ENCODE assay signal across 10 cellular contexts in genomic region chr7:148623586-148624282, GRCh38. TPM values are rescaled to one million over a fixed set of nuclear protein-coding genes. Genes with fewer than 3 reads are reported as not detected.
DNase-seq lines count a peak whose midpoint lies in the region; ATAC-seq, FAIRE-seq and TF ChIP-seq lines count a peak whose summit lies in the region.
"Had no signal": no experiment of that assay in that cellular context is flagged by ENCODE, and none has a peak within 500 bp of the region (broad histone marks: within the 10 kb centered on the region; RNA-seq: fewer than 3 reads in every experiment).

No MANE protein-coding gene starts in this region.

- no peak overlapping the region for H2BK15ac ChIP-seq in IMR-90 (ENCODE audit: low read depth, low read length)

- no peak overlapping the region for H3K27ac ChIP-seq in BLaER1
- no peak overlapping the region for H3K27ac ChIP-seq in IMR-90 (ENCODE audit: insufficient read depth, low read length)
- no peak overlapping the region for H3K27ac ChIP-seq in astrocyte (ENCODE audit: low read depth, low read length)
- no peak overlapping the region for H3K27ac ChIP-seq in left lung
- H3K27ac ChIP-seq: SJSA1 had no signal

- H3K4me1 ChIP-seq in BLaER1 = peaks cover 38% of the 10 kb centered on the region
- no peaks in the 10 kb centered on the region for H3K4me1 ChIP-seq in IMR-90 (ENCODE audit: control insufficient read depth, insufficient read depth, low read length)
- peaks cover 5% of the 10 kb centered on the region for H3K4me1 ChIP-seq in astrocyte (ENCODE audit: insufficient read depth, low read length)
- H3K4me1 ChIP-seq in left lung = peaks cover 0 to 6% of the 10 kb centered on the region in 2 donors
- H3K4me1 ChIP-seq: SJSA1 had no signal

- no peak overlapping the region for H3K56ac ChIP-seq in IMR-90 (ENCODE audit: extremely low read depth, insufficient read depth, low read length)

- no peak overlapping the region for H2AK9ac ChIP-seq in IMR-90 (replicated peaks; ENCODE audit: low read depth, low read length, poor library complexity)

- dilution Hi-C loops in IMR-90 (cut with HindIII; ENCODE audit: low sequenced_read_pairs, unreplicated experiment) = no loop called here

- CTCF ChIA-PET in IMR-90 (lab: Yijun Ruan, JAX) = no interaction called here
- CTCF ChIA-PET in activated CD8-positive, alpha-beta T cell treated with anti-CD3 and anti-CD28 coated beads for 36 hours (lab: Charles Lee) = interaction anchor here (0.6 to 1.5 kb wide), 3 partner anchors 40 to 422 kb away, joined by 3 to 4 read pairs (median 3); no protein-coding TSS in a partner anchor

- H3K4me3 ChIP-seq in BLaER1 (no peak overlapping the region), IMR-90 (ENCODE audit: insufficient read depth, low read depth, low read length) (no peak overlapping the region), astrocyte (ENCODE audit: insufficient read depth, low read depth, low read length) (no peak overlapping the region), left lung (no peak overlapping the region)
- H3K4me3 ChIP-seq: SJSA1 had no signal

- intact Hi-C loops in IMR-90 (cut with micrococcal nuclease) = no loop called here
- intact Hi-C loops in left lung (cut with DNase I) = no loop called here
- intact Hi-C loops in activated CD8-positive, alpha-beta T cell treated with anti-CD3 and anti-CD28 coated beads for 36 hours (cut with micrococcal nuclease) = no loop called here

- H3K14ac ChIP-seq in IMR-90 (replicated peaks; ENCODE audit: low read depth, low read length) = no peak overlapping the region

- H3K36me3 ChIP-seq in BLaER1 = no peaks in the 10 kb centered on the region
- H3K36me3 ChIP-seq in IMR-90 (ENCODE audit: control insufficient read depth, insufficient read depth, low read length) = no peaks in the 10 kb centered on the region
- H3K36me3 ChIP-seq in astrocyte (ENCODE audit: insufficient read depth, low read length) = no peaks in the 10 kb centered on the region
- no peaks in the 10 kb centered on the region for H3K36me3 ChIP-seq in left lung
- H3K36me3 ChIP-seq: SJSA1 had no signal

- H2BK5ac ChIP-seq in IMR-90 (ENCODE audit: low read depth, low read length, poor library complexity, severe bottlenecking) = no peak overlapping the region

- ATAC-seq in IMR-90 (ENCODE audit: low read depth) (no peak), left lung (peak; percentile 41)
- no peak for ATAC-seq in activated CD8-positive, alpha-beta T cell treated with anti-CD3 and anti-CD28 coated beads for 36 hours

- H2AFZ ChIP-seq in IMR-90 (replicated peaks; ENCODE audit: low read length, poor library complexity) = no peak overlapping the region
- no peak overlapping the region for H2AFZ ChIP-seq in astrocyte (ENCODE audit: low read depth, low read length)

- H4K8ac ChIP-seq in IMR-90 (ENCODE audit: low read depth in 2 of 2, low read length in 2 of 2) = no peak overlapping the region

- no peak overlapping the region for H4K91ac ChIP-seq in IMR-90 (ENCODE audit: insufficient read depth, low read depth, low read length)

- no peak for TF ChIP-seq POLR2A in IMR-90 (IDR thresholded peaks at IDR 0.05; ENCODE audit: low read depth, low read length)

- no peak overlapping the region for H4K5ac ChIP-seq in IMR-90 (ENCODE audit: low read depth, low read length)

- H3K4ac ChIP-seq in IMR-90 (ENCODE audit: low read depth, low read length) = no peak overlapping the region

- no TSS peak for BruUV-seq in IMR-90 (replicated peaks; lab: Mats Ljungman, UMichigan)

- H3K79me1 ChIP-seq in IMR-90 (ENCODE audit: low read depth in 1 of 2, low read length in 2 of 2) = no peaks in the 10 kb centered on the region

- H3K9me3 Mint-ChIP-seq in astrocyte (ENCODE audit: unreplicated experiment) = no peaks in the 10 kb centered on the region
- H3K9me3 Mint-ChIP-seq in activated CD8-positive, alpha-beta T cell treated with anti-CD3 and anti-CD28 coated beads for 36 hours = no peaks in the 10 kb centered on the region
- no peaks in the 10 kb centered on the region for H3K9me3 Mint-ChIP-seq in activated T-cell treated with anti-CD3 and anti-CD28 coated beads, Interleukin-2, amount 50 U/mL, for 24 hours

- in situ Hi-C loops in IMR-90 (cut with MboI; ENCODE audit: low sequenced_read_pairs) = no loop called here

- H3K9ac ChIP-seq in BLaER1 = no peak overlapping the region; the same call in 1 of the 2 replicates
- no peak overlapping the region for H3K9ac ChIP-seq in IMR-90 (ENCODE audit: low read depth, low read length)
- no peak overlapping the region for H3K9ac ChIP-seq in astrocyte (ENCODE audit: low read length)

- no peak overlapping the region for H3K4me3 Mint-ChIP-seq in astrocyte (ENCODE audit: unreplicated experiment)
- H3K4me3 Mint-ChIP-seq in activated CD8-positive, alpha-beta T cell treated with anti-CD3 and anti-CD28 coated beads for 36 hours = no peak overlapping the region
- H3K4me3 Mint-ChIP-seq in activated T-cell treated with anti-CD3 and anti-CD28 coated beads, Interleukin-2, amount 50 U/mL, for 24 hours = no peak overlapping the region

- no peak for TF ChIP-seq RAD21 in IMR-90 (IDR thresholded peaks at IDR 0.05; ENCODE audit: low read length)

- WGBS in IMR-90 (ENCODE audit: extremely low coverage in 2 of 2, insufficient read length in 1 of 2), 2 experiments = no CpG with 5 or more reads among the region's 10 CpGs

- no peaks in the 10 kb centered on the region for H3K27me3 Mint-ChIP-seq in astrocyte (ENCODE audit: low read depth, unreplicated experiment)
- peaks cover 29% of the 10 kb centered on the region for H3K27me3 Mint-ChIP-seq in activated CD8-positive, alpha-beta T cell treated with anti-CD3 and anti-CD28 coated beads for 36 hours
- H3K27me3 Mint-ChIP-seq in activated T-cell treated with anti-CD3 and anti-CD28 coated beads, Interleukin-2, amount 50 U/mL, for 24 hours = peaks cover 12% of the 10 kb centered on the region

- DNase-seq in IMR-90 (peak; percentile 5), astrocyte (ENCODE audit: low read depth) (peak; percentile 77), left lung (no peak), D721Med (ENCODE audit: insufficient read length, low spot score) (no peak), SHP77 treated with DMSO at 0.1 percent for 48 hours (lab: John Stamatoyannopoulos, UW) (no peak)
- DNase-seq in activated CD8-positive, alpha-beta T cell treated with anti-CD3 and anti-CD28 coated beads for 36 hours = no peak
- DNase-seq in activated T-cell treated with anti-CD3 and anti-CD28 coated beads, Interleukin-2, amount 50 U/mL, for 24 hours = no peak
- DNase-seq: NCI-H1436 treated with DMSO at 0.1 percent for 48 hours had no signal

- H3K9me3 ChIP-seq in BLaER1 (peaks cover 4% of the 10 kb centered on the region), IMR-90 (ENCODE audit: control insufficient read depth, insufficient read depth, low read length) (no peaks in the 10 kb centered on the region), astrocyte (ENCODE audit: insufficient read depth, low read depth, low read length) (no peaks in the 10 kb centered on the region), left lung (no peaks in the 10 kb centered on the region)
- H3K9me3 ChIP-seq: SJSA1 had no signal

- H3K9me1 ChIP-seq in IMR-90 (ENCODE audit: insufficient read depth, low read length) = no peaks in the 10 kb centered on the region

- POLR2A ChIA-PET in IMR-90 (lab: Charles Lee; ENCODE audit: unreplicated experiment) = interaction anchor here (0.7 kb wide), 1 partner anchor 22 kb away, joined by 7 read pairs; no protein-coding TSS in a partner anchor
- POLR2A ChIA-PET in activated CD8-positive, alpha-beta T cell treated with anti-CD3 and anti-CD28 coated beads for 36 hours (lab: Charles Lee) = no interaction called here

- H3K36me3 Mint-ChIP-seq in astrocyte (ENCODE audit: low read depth, unreplicated experiment) = no peaks in the 10 kb centered on the region
- peaks cover 1% of the 10 kb centered on the region for H3K36me3 Mint-ChIP-seq in activated CD8-positive, alpha-beta T cell treated with anti-CD3 and anti-CD28 coated beads for 36 hours (ENCODE audit: low read depth)
- no peaks in the 10 kb centered on the region for H3K36me3 Mint-ChIP-seq in activated T-cell treated with anti-CD3 and anti-CD28 coated beads, Interleukin-2, amount 50 U/mL, for 24 hours (ENCODE audit: low read depth)

- no peak overlapping the region for H3K18ac ChIP-seq in IMR-90 (ENCODE audit: low read depth, low read length)

- H2BK20ac ChIP-seq in IMR-90 (ENCODE audit: low read depth, low read length) = no peak overlapping the region

- peaks cover 24% of the 10 kb centered on the region for H3K4me1 Mint-ChIP-seq in astrocyte (ENCODE audit: low read depth, unreplicated experiment)
- H3K4me1 Mint-ChIP-seq in activated CD8-positive, alpha-beta T cell treated with anti-CD3 and anti-CD28 coated beads for 36 hours (ENCODE audit: low read depth) = peaks cover 36% of the 10 kb centered on the region
- H3K4me1 Mint-ChIP-seq in activated T-cell treated with anti-CD3 and anti-CD28 coated beads, Interleukin-2, amount 50 U/mL, for 24 hours (ENCODE audit: low read depth) = peaks cover 43% of the 10 kb centered on the region

- no peak overlapping the region for H3K23ac ChIP-seq in IMR-90 (ENCODE audit: low read depth, low read length)

- TF ChIP-seq CTCF in IMR-90 (conservative IDR thresholded peaks at IDR 0.05; ENCODE audit: low read depth, low read length) (no peak), astrocyte (IDR thresholded peaks at IDR 0.05; ENCODE audit: insufficient read depth, low read depth, low read length) (no peak), left lung (IDR thresholded peaks at IDR 0.05) (no peak), D721Med (IDR thresholded peaks at IDR 0.05; ENCODE audit: insufficient read depth, missing control alignments) (no peak)
- TF ChIP-seq CTCF in activated CD8-positive, alpha-beta T cell treated with anti-CD3 and anti-CD28 coated beads for 36 hours (IDR thresholded peaks at IDR 0.05) = no peak

- no peak overlapping the region for H2BK120ac ChIP-seq in IMR-90 (ENCODE audit: low read depth, low read length)

- H3K4me2 ChIP-seq in BLaER1 (peak overlapping the region; percentile 64), IMR-90 (ENCODE audit: low read depth, low read length) (no peak overlapping the region), astrocyte (ENCODE audit: low read length) (peak overlapping the region; percentile 17)

- no peak overlapping the region for H2AK5ac ChIP-seq in IMR-90 (ENCODE audit: low read depth, low read length)

- H3K27me3 ChIP-seq in BLaER1 = no peaks in the 10 kb centered on the region
- peaks cover 16% of the 10 kb centered on the region for H3K27me3 ChIP-seq in IMR-90 (ENCODE audit: control insufficient read depth, insufficient read depth, low read length)
- peaks cover 2% of the 10 kb centered on the region for H3K27me3 ChIP-seq in astrocyte (ENCODE audit: insufficient read depth, low read length)
- H3K27me3 ChIP-seq in left lung = peaks cover 0 to 3% of the 10 kb centered on the region in 2 donors

- H4K20me1 ChIP-seq in BLaER1 = no peaks in the 10 kb centered on the region
- H4K20me1 ChIP-seq in IMR-90 (ENCODE audit: insufficient read depth, low read length) = no peaks in the 10 kb centered on the region
- H4K20me1 ChIP-seq in astrocyte (ENCODE audit: insufficient read depth, low read length) = no peaks in the 10 kb centered on the region

- FAIRE-seq in astrocyte (lab: Jason Lieb, UNC) (no peak), D721Med (lab: Jason Lieb, UNC) (no peak)

- H3K79me2 ChIP-seq in astrocyte (ENCODE audit: insufficient read depth, low read length) = no peaks in the 10 kb centered on the region

- peak overlapping the region; percentile 1 for H3K27ac Mint-ChIP-seq in astrocyte (ENCODE audit: unreplicated experiment)
- no peak overlapping the region for H3K27ac Mint-ChIP-seq in activated CD8-positive, alpha-beta T cell treated with anti-CD3 and anti-CD28 coated beads for 36 hours
- H3K27ac Mint-ChIP-seq in activated T-cell treated with anti-CD3 and anti-CD28 coated beads, Interleukin-2, amount 50 U/mL, for 24 hours = no peak overlapping the region

RNA-seq across cellular contexts. Expression of gene C7orf33, which starts 33.2 kb away (rescaled TPM):
- total RNA-seq in IMR-90 (2012; rRNA removed) = not detected in 2 replicates
- not detected in 2 replicates for polyA plus RNA-seq in IMR-90 (2012; rRNA removed)
- polyA plus RNA-seq in IMR-90 (2012; cell fraction: cytosol; rRNA removed) = not detected in 2 replicates
- polyA plus RNA-seq in IMR-90 (2012; cell fraction: nucleus; rRNA removed; ENCODE audit: low replicate concordance) = not detected in 2 replicates
- not detected in 2 replicates for total RNA-seq in astrocyte
- total RNA-seq in left lung = not detected
- not detected for total RNA-seq in activated CD8-positive, alpha-beta T cell treated with anti-CD3 and anti-CD28 coated beads for 36 hours
- total RNA-seq: SJSA1 had no signal

Comparison
In these comparisons a context has a peak if more than half of its experiments do, and no peak if none do; other contexts are left out.
1. DNase-seq: peak in IMR-90 (single experiment) and astrocyte (single experiment); none in left lung (0 of 2), activated CD8-positive, alpha-beta T cell treated with anti-CD3 and anti-CD28 coated beads for 36 hours (single experiment), activated T-cell treated with anti-CD3 and anti-CD28 coated beads, Interleukin-2, amount 50 U/mL, for 24 hours (single experiment), D721Med (single experiment) and SHP77 treated with DMSO at 0.1 percent for 48 hours (single experiment).